Comparison of ENCODE assay signal across 14 cellular contexts in genomic region chr7:157991351-157991750, GRCh38.
DNase-seq lines count a peak whose midpoint lies in the region; ATAC-seq, FAIRE-seq and TF ChIP-seq lines count a peak whose summit lies in the region.
"Had no signal": no experiment of that assay in that cellular context is flagged by ENCODE, and none has a peak within 500 bp of the region (broad histone marks: within the 10 kb centered on the region; RNA-seq: fewer than 3 reads in every experiment).

No MANE protein-coding gene starts in this region.

- no peak overlapping the region for H3K4me3 Mint-ChIP-seq in CD8-positive, alpha-beta T cell
- no peak overlapping the region for H3K4me3 Mint-ChIP-seq in activated T-cell treated with anti-CD3 and anti-CD28 coated beads, Interleukin-2, amount 50 U/mL, for 24 hours
- H3K4me3 Mint-ChIP-seq: CD8-positive, alpha-beta memory T cell; IgD-negative memory B cell had no signal

- H3K9me3 Mint-ChIP-seq in CD8-positive, alpha-beta T cell, result no peaks in the 10 kb centered on the region
- H3K9me3 Mint-ChIP-seq in activated T-cell treated with anti-CD3 and anti-CD28 coated beads, Interleukin-2, amount 50 U/mL, for 24 hours, result no peaks in the 10 kb centered on the region

- H3K27ac ChIP-seq in CD8-positive, alpha-beta T cell (ENCODE audit: low read depth, low read length), result no peak overlapping the region
- H3K27ac ChIP-seq in kidney (ENCODE audit: low read depth in 2 of 2, low read length in 2 of 2), result no peak overlapping the region
- H3K27ac ChIP-seq in spleen, result no peak overlapping the region

- DNase-seq in CD8-positive, alpha-beta T cell, result no peak
- DNase-seq in NCI-H2029 treated with DMSO at 0.1 percent for 48 hours (lab: John Stamatoyannopoulos, UW) (peak; percentile 26), kidney (peak; percentile 68), spleen (peak; percentile 63), foreskin fibroblast (no peak)
- no peak for DNase-seq in activated T-cell treated with anti-CD3 and anti-CD28 coated beads, Interleukin-2, amount 50 U/mL, for 24 hours
- DNase-seq: CD8-positive, alpha-beta memory T cell; EL; NCI-H1436; NCI-H69; PC-3 had no signal

- no peak for TF ChIP-seq CTCF in CD8-positive, alpha-beta T cell (IDR thresholded peaks at IDR 0.05)
- TF ChIP-seq CTCF in kidney (IDR thresholded peaks at IDR 0.05; ENCODE audit: borderline replicate concordance, extremely low read depth, insufficient read depth), result no peak
- no peak for TF ChIP-seq CTCF in spleen (IDR thresholded peaks at IDR 0.05 in 8 of 11, conservative IDR thresholded peaks at IDR 0.05 in 3 of 11)
- no peak for TF ChIP-seq CTCF in foreskin fibroblast (IDR thresholded peaks at IDR 0.05; ENCODE audit: low read depth, low read length)

- H3K4me1 ChIP-seq in CD8-positive, alpha-beta T cell (ENCODE audit: insufficient read depth, low read length), result no peaks in the 10 kb centered on the region
- H3K4me1 ChIP-seq in kidney (ENCODE audit: control insufficient read depth in 1 of 2, insufficient read depth in 1 of 2, low read depth in 1 of 2, low read length in 2 of 2), result no peaks in the 10 kb centered on the region
- H3K4me1 ChIP-seq in spleen, result peaks cover 0 to 4% (median 0%) of the 10 kb centered on the region in 6 donors

- H3K27me3 ChIP-seq in CD8-positive, alpha-beta T cell (ENCODE audit: insufficient read depth, low read length), result no peaks in the 10 kb centered on the region
- H3K27me3 ChIP-seq in spleen (replicated peaks in 1 of 7), result peaks cover 0 to 24% (median 0%) of the 10 kb centered on the region in 7 donors

- H3K27ac Mint-ChIP-seq in CD8-positive, alpha-beta T cell, result no peak overlapping the region
- no peak overlapping the region for H3K27ac Mint-ChIP-seq in activated T-cell treated with anti-CD3 and anti-CD28 coated beads, Interleukin-2, amount 50 U/mL, for 24 hours
- H3K27ac Mint-ChIP-seq: CD8-positive, alpha-beta memory T cell; IgD-negative memory B cell had no signal

- H3K36me3 ChIP-seq in CD8-positive, alpha-beta T cell (ENCODE audit: insufficient read depth, low read length), result no peaks in the 10 kb centered on the region
- H3K36me3 ChIP-seq in kidney (ENCODE audit: control insufficient read depth in 1 of 2, insufficient read depth in 2 of 2, low read length in 2 of 2), result no peaks in the 10 kb centered on the region
- H3K36me3 ChIP-seq in spleen, result no peaks in the 10 kb centered on the region

- POLR2A ChIA-PET in CD8-positive, alpha-beta T cell (lab: Charles Lee), result no interaction called here

- no peak for FAIRE-seq in kidney (lab: Jason Lieb, UNC)
- FAIRE-seq: H54 had no signal

- intact Hi-C loops in CD8-positive, alpha-beta T cell (cut with DNase I, micrococcal nuclease), result no loop called here
- intact Hi-C loops in kidney (cut with DNase I), result no loop called here
- intact Hi-C loops in spleen (cut with DNase I; ENCODE audit: low total_unique reads), result no loop called here

- H3K4me3 ChIP-seq in CD8-positive, alpha-beta T cell (ENCODE audit: low read depth, low read length), result no peak overlapping the region
- no peak overlapping the region for H3K4me3 ChIP-seq in kidney (ENCODE audit: low read length in 2 of 2)
- H3K4me3 ChIP-seq in spleen, result no peak overlapping the region
- H3K4me3 ChIP-seq in foreskin fibroblast (ENCODE audit: low read depth in 1 of 2, low read length in 2 of 2), result no peak overlapping the region

- no peaks in the 10 kb centered on the region for H3K9me3 ChIP-seq in CD8-positive, alpha-beta T cell (ENCODE audit: low read length)
- H3K9me3 ChIP-seq in kidney (ENCODE audit: control insufficient read depth in 1 of 2, low read length in 2 of 2) (peaks cover 4 to 6% of the 10 kb centered on the region in 2 donors), spleen (peaks cover 0 to 11% (median 8%) of the 10 kb centered on the region in 8 donors)

- no peak overlapping the region for H3K9ac ChIP-seq in kidney (ENCODE audit: low read length in 2 of 2)

- H3K4me1 Mint-ChIP-seq in CD8-positive, alpha-beta T cell (ENCODE audit: low read depth), result peaks cover 3% of the 10 kb centered on the region
- no peaks in the 10 kb centered on the region for H3K4me1 Mint-ChIP-seq in activated T-cell treated with anti-CD3 and anti-CD28 coated beads, Interleukin-2, amount 50 U/mL, for 24 hours (ENCODE audit: low read depth)
- H3K4me1 Mint-ChIP-seq: CD8-positive, alpha-beta memory T cell; IgD-negative memory B cell had no signal

- no peak for TF ChIP-seq POLR2A in spleen (IDR thresholded peaks at IDR 0.05)

- 40 to 57% (median 42%) methylated on average over 8 to 9 of the region's 9 CpGs for WGBS in spleen, 5 donors

- CTCF ChIA-PET in CD8-positive, alpha-beta T cell (lab: Charles Lee), result no interaction called here

- no peaks in the 10 kb centered on the region for H3K36me3 Mint-ChIP-seq in CD8-positive, alpha-beta T cell
- no peaks in the 10 kb centered on the region for H3K36me3 Mint-ChIP-seq in activated T-cell treated with anti-CD3 and anti-CD28 coated beads, Interleukin-2, amount 50 U/mL, for 24 hours (ENCODE audit: low read depth)
- H3K36me3 Mint-ChIP-seq: CD8-positive, alpha-beta memory T cell; IgD-negative memory B cell had no signal

- ATAC-seq in CD8-positive, alpha-beta T cell, result peak; percentile 52
- no peak for ATAC-seq in HG02852 (IDR thresholded peaks at IDR 0.05; ENCODE audit: unreplicated experiment)
- ATAC-seq: PC-3 had no signal

- H3K27me3 Mint-ChIP-seq in CD8-positive, alpha-beta T cell (ENCODE audit: low read depth), result no peaks in the 10 kb centered on the region
- no peaks in the 10 kb centered on the region for H3K27me3 Mint-ChIP-seq in activated T-cell treated with anti-CD3 and anti-CD28 coated beads, Interleukin-2, amount 50 U/mL, for 24 hours
- H3K27me3 Mint-ChIP-seq: CD8-positive, alpha-beta memory T cell; IgD-negative memory B cell had no signal

Comparison
In these comparisons a context has a peak if more than half of its experiments do, and no peak if none do; other contexts are left out.
1. DNase-seq: peak in NCI-H2029 treated with DMSO at 0.1 percent for 48 hours (single experiment), kidney (single experiment) and spleen (single experiment); none in CD8-positive, alpha-beta T cell (0 of 7), foreskin fibroblast (0 of 2) and activated T-cell treated with anti-CD3 and anti-CD28 coated beads, Interleukin-2, amount 50 U/mL, for 24 hours (single experiment).